Comparison of ENCODE assay signal across 1 cellular context in genomic region chr14:99603471-99603933, GRCh38.
TF ChIP-seq lines count a peak whose summit lies in the region.

No MANE protein-coding gene starts in this region.

TF ChIP-seq in HepG2, 621 proteins besides CTCF, POLR2A, EP300 and RAD21 (continued from another document and continues in another):
- TF ChIP-seq HDAC2 (CRISPR knock-in tag; IDR thresholded peaks at IDR 0.05) (0 out of 2 replicates have a peak, but pooled peaks have one; percentile 11), PCBP2 (optimal IDR thresholded peaks at IDR 0.05; ENCODE audit: low read depth, low read length, poor library complexity, severe bottlenecking) (no peak), ZNF333 (CRISPR knock-in tag; IDR thresholded peaks at IDR 0.05; ENCODE audit: borderline replicate concordance) (peak; percentile 81; the same call in 1 of the 2 replicates), ZMAT3 (CRISPR knock-in tag; conservative IDR thresholded peaks at IDR 0.05) (peak; percentile 99), AKNA (CRISPR knock-in tag; IDR thresholded peaks at IDR 0.05; ENCODE audit: borderline replicate concordance) (peak; percentile 60; the same call in 1 of the 2 replicates), MED8 (CRISPR knock-in tag; IDR thresholded peaks at IDR 0.05; ENCODE audit: insufficient replicate concordance) (peak; percentile 61), ZNF572 (CRISPR knock-in tag; IDR thresholded peaks at IDR 0.05) (no peak), TEAD3 (CRISPR knock-in tag; optimal IDR thresholded peaks at IDR 0.05; ENCODE audit: borderline replicate concordance) (peak; percentile 25), FOXO1 (CRISPR knock-in tag; IDR thresholded peaks at IDR 0.05) (peak; percentile 75; the same call in 1 of the 2 replicates), SUZ12 (IDR thresholded peaks at IDR 0.05; ENCODE audit: low read depth, low read length) (no peak), ZNF75D (CRISPR knock-in tag; IDR thresholded peaks at IDR 0.05; ENCODE audit: borderline replicate concordance) (peak; percentile 97; the same call in 1 of the 2 replicates), MTF2 (CRISPR knock-in tag; IDR thresholded peaks at IDR 0.05; ENCODE audit: borderline replicate concordance) (no peak), GTF3A (CRISPR knock-in tag; conservative IDR thresholded peaks at IDR 0.05) (no peak), ZKSCAN5 (CRISPR knock-in tag; IDR thresholded peaks at IDR 0.05) (no peak), RCOR2 (CRISPR knock-in tag; IDR thresholded peaks at IDR 0.05) (no peak), SALL2 (CRISPR knock-in tag; IDR thresholded peaks at IDR 0.05) (peak; percentile 73), ZBTB21 (CRISPR knock-in tag; IDR thresholded peaks at IDR 0.05) (no peak), FOXA3 (CRISPR knock-in tag; IDR thresholded peaks at IDR 0.05) (peak; percentile 45), ZNF576 (CRISPR knock-in tag; IDR thresholded peaks at IDR 0.05) (no peak), ZNF768 (CRISPR knock-in tag; IDR thresholded peaks at IDR 0.05) (peak; percentile 82), ZNF570 (CRISPR knock-in tag; IDR thresholded peaks at IDR 0.05; ENCODE audit: borderline replicate concordance) (peak; percentile 93; the same call in 1 of the 2 replicates), ZNF546 (CRISPR knock-in tag; conservative IDR thresholded peaks at IDR 0.05) (peak; percentile 99), GATAD1 (CRISPR knock-in tag; IDR thresholded peaks at IDR 0.05) (no peak)
- TF ChIP-seq, protein P1, sequence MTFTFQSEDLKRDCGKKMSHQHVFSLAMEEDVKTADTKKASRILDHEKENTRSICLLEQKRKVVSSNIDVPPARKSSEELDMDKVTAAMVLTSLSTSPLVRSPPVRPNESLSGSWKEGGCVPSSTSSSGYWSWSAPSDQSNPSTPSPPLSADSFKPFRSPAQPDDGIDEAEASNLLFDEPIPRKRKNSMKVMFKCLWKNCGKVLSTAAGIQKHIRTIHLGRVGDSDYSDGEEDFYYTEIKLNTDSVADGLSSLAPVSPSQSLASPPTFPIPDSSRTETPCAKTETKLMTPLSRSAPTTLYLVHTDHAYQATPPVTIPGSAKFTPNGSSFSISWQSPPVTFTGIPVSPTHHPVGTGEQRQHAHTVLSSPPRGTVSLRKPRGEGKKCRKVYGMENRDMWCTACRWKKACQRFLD (CRISPR knock-in tag; IDR thresholded peaks at IDR 0.05; ENCODE audit: borderline replicate concordance): peak; percentile 96; the same call in 1 of the 2 replicates
- TF ChIP-seq, protein P2, sequence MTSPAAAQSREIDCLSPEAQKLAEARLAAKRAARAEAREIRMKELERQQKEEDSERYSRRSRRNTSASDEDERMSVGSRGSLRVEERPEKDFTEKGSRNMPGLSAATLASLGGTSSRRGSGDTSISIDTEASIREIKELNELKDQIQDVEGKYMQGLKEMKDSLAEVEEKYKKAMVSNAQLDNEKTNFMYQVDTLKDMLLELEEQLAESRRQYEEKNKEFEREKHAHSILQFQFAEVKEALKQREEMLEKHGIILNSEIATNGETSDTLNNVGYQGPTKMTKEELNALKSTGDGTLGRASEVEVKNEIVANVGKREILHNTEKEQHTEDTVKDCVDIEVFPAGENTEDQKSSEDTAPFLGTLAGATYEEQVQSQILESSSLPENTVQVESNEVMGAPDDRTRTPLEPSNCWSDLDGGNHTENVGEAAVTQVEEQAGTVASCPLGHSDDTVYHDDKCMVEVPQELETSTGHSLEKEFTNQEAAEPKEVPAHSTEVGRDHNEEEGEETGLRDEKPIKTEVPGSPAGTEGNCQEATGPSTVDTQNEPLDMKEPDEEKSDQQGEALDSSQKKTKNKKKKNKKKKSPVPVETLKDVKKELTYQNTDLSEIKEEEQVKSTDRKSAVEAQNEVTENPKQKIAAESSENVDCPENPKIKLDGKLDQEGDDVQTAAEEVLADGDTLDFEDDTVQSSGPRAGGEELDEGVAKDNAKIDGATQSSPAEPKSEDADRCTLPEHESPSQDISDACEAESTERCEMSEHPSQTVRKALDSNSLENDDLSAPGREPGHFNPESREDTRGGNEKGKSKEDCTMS (CRISPR knock-in tag; conservative IDR thresholded peaks at IDR 0.05): no peak
- TF ChIP-seq, protein P3, sequence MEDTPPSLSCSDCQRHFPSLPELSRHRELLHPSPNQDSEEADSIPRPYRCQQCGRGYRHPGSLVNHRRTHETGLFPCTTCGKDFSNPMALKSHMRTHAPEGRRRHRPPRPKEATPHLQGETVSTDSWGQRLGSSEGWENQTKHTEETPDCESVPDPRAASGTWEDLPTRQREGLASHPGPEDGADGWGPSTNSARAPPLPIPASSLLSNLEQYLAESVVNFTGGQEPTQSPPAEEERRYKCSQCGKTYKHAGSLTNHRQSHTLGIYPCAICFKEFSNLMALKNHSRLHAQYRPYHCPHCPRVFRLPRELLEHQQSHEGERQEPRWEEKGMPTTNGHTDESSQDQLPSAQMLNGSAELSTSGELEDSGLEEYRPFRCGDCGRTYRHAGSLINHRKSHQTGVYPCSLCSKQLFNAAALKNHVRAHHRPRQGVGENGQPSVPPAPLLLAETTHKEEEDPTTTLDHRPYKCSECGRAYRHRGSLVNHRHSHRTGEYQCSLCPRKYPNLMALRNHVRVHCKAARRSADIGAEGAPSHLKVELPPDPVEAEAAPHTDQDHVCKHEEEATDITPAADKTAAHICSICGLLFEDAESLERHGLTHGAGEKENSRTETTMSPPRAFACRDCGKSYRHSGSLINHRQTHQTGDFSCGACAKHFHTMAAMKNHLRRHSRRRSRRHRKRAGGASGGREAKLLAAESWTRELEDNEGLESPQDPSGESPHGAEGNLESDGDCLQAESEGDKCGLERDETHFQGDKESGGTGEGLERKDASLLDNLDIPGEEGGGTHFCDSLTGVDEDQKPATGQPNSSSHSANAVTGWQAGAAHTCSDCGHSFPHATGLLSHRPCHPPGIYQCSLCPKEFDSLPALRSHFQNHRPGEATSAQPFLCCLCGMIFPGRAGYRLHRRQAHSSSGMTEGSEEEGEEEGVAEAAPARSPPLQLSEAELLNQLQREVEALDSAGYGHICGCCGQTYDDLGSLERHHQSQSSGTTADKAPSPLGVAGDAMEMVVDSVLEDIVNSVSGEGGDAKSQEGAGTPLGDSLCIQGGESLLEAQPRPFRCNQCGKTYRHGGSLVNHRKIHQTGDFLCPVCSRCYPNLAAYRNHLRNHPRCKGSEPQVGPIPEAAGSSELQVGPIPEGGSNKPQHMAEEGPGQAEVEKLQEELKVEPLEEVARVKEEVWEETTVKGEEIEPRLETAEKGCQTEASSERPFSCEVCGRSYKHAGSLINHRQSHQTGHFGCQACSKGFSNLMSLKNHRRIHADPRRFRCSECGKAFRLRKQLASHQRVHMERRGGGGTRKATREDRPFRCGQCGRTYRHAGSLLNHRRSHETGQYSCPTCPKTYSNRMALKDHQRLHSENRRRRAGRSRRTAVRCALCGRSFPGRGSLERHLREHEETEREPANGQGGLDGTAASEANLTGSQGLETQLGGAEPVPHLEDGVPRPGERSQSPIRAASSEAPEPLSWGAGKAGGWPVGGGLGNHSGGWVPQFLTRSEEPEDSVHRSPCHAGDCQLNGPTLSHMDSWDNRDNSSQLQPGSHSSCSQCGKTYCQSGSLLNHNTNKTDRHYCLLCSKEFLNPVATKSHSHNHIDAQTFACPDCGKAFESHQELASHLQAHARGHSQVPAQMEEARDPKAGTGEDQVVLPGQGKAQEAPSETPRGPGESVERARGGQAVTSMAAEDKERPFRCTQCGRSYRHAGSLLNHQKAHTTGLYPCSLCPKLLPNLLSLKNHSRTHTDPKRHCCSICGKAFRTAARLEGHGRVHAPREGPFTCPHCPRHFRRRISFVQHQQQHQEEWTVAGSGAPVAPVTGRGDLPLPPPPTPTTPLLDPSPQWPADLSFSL (CRISPR knock-in tag; IDR thresholded peaks at IDR 0.05): no peak
- TF ChIP-seq, protein P4, sequence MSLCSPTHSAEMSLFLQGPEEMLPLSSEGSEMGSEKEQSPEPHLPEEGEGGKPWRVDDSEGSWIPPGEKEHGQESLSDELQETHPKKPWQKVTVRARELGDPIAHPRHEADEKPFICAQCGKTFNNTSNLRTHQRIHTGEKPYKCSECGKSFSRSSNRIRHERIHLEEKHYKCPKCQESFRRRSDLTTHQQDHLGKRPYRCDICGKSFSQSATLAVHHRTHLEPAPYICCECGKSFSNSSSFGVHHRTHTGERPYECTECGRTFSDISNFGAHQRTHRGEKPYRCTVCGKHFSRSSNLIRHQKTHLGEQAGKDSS (CRISPR knock-in tag; IDR thresholded peaks at IDR 0.05; ENCODE audit: borderline replicate concordance, low read depth): peak; percentile 96
- TF ChIP-seq, protein P5, sequence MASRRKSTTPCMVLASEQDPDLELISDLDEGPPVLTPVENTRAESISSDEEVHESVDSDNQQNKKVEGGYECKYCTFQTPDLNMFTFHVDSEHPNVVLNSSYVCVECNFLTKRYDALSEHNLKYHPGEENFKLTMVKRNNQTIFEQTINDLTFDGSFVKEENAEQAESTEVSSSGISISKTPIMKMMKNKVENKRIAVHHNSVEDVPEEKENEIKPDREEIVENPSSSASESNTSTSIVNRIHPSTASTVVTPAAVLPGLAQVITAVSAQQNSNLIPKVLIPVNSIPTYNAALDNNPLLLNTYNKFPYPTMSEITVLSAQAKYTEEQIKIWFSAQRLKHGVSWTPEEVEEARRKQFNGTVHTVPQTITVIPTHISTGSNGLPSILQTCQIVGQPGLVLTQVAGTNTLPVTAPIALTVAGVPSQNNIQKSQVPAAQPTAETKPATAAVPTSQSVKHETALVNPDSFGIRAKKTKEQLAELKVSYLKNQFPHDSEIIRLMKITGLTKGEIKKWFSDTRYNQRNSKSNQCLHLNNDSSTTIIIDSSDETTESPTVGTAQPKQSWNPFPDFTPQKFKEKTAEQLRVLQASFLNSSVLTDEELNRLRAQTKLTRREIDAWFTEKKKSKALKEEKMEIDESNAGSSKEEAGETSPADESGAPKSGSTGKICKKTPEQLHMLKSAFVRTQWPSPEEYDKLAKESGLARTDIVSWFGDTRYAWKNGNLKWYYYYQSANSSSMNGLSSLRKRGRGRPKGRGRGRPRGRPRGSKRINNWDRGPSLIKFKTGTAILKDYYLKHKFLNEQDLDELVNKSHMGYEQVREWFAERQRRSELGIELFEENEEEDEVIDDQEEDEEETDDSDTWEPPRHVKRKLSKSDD (CRISPR knock-in tag; IDR thresholded peaks at IDR 0.05; ENCODE audit: low read depth): peak; percentile 96
- TF ChIP-seq, protein P6, sequence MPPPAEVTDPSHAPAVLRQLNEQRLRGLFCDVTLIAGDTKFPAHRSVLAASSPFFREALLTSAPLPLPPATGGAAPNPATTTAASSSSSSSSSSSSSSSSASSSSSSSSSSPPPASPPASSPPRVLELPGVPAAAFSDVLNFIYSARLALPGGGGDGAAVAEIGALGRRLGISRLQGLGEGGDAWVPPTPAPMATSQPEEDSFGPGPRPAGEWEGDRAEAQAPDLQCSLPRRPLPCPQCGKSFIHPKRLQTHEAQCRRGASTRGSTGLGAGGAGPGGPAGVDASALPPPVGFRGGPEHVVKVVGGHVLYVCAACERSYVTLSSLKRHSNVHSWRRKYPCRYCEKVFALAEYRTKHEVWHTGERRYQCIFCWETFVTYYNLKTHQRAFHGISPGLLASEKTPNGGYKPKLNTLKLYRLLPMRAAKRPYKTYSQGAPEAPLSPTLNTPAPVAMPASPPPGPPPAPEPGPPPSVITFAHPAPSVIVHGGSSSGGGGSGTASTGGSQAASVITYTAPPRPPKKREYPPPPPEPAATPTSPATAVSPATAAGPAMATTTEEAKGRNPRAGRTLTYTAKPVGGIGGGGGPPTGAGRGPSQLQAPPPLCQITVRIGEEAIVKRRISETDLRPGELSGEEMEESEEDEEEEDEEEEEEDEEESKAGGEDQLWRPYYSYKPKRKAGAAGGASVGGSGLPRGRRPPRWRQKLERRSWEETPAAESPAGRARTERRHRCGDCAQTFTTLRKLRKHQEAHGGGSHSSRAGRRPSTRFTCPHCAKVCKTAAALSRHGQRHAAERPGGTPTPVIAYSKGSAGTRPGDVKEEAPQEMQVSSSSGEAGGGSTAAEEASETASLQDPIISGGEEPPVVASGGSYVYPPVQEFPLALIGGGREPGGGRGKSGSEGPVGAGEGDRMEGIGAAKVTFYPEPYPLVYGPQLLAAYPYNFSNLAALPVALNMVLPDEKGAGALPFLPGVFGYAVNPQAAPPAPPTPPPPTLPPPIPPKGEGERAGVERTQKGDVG (CRISPR knock-in tag; IDR thresholded peaks at IDR 0.05; ENCODE audit: borderline replicate concordance): no peak
- TF ChIP-seq, protein P7, sequence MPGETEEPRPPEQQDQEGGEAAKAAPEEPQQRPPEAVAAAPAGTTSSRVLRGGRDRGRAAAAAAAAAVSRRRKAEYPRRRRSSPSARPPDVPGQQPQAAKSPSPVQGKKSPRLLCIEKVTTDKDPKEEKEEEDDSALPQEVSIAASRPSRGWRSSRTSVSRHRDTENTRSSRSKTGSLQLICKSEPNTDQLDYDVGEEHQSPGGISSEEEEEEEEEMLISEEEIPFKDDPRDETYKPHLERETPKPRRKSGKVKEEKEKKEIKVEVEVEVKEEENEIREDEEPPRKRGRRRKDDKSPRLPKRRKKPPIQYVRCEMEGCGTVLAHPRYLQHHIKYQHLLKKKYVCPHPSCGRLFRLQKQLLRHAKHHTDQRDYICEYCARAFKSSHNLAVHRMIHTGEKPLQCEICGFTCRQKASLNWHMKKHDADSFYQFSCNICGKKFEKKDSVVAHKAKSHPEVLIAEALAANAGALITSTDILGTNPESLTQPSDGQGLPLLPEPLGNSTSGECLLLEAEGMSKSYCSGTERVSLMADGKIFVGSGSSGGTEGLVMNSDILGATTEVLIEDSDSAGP (CRISPR knock-in tag; IDR thresholded peaks at IDR 0.05; ENCODE audit: borderline replicate concordance): peak; percentile 18; the same call in 1 of the 2 replicates
